Comparison of ENCODE assay signal across 19 cellular contexts in the genomic region with DNA sequence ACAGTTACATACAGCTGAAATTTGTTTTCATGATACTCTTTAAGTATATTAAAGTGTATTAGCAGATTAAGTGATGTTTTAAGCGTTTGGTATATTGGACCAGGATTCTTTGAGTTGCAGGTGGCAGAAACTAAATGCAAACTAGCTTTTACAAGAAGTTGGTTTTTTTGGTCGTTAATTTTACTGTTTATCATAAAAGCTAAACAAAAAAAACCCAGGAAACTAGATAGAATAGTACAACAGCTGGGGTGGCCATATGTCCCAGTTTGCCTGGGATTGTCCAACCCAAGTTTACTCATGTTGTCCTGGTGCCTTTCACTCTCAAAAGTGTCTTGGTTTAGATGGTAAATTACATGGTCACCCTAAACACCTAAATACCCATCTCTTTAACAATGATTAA.
"Had no signal": no experiment of that assay in that cellular context is flagged by ENCODE, and none has a peak within 500 bp of the region (broad histone marks: within the 10 kb centered on the region; RNA-seq: fewer than 3 reads in every experiment).

No MANE protein-coding gene starts in this region.

- H3K4me3 ChIP-seq: gastroesophageal sphincter, heart left ventricle, left lung, tibial nerve had no signal

- H3K4me1 ChIP-seq: gastroesophageal sphincter, tibial nerve had no signal

- H3K27me3 ChIP-seq: gastroesophageal sphincter, heart left ventricle, left lung, tibial nerve had no signal

- H3K27ac Mint-ChIP-seq: activated CD4-positive, alpha-beta T cell treated with anti-CD3 and anti-CD28 coated beads for 36 hours; activated naive CD8-positive, alpha-beta T cell; activated T-helper 1 cell treated with anti-CD3 and anti-CD28 coated beads, Interleukin-12 subunit alpha, Interleukin-12 subunit beta, Interleukin-2, Interleukin-4 antibody, amounts not matched to agents 30 ng/mL and 10 ng/mL and 1 ng/mL, durations not matched to agents 14 hours and 24 hours and 36 hours had no signal

- H3K9me3 ChIP-seq: gastroesophageal sphincter, heart left ventricle, left lung, tibial nerve had no signal

- DNase-seq: activated CD4-positive, alpha-beta T cell treated with anti-CD3 and anti-CD28 coated beads for 36 hours; activated CD4-positive, alpha-beta T cell treated with anti-CD3 and anti-CD28 coated beads, Interleukin-2, amount 50 U/mL, for 48 hours; cerebellar nuclear complex; cortex of kidney; effector CD8-positive, alpha-beta T cell; heart left ventricle; kidney; left lung; mammary epithelial cell; retina; stimulated activated naive CD4-positive, alpha-beta T cell; WERI-Rb-1 had no signal

- H3K4me3 Mint-ChIP-seq: activated CD4-positive, alpha-beta T cell treated with anti-CD3 and anti-CD28 coated beads for 36 hours; activated naive CD8-positive, alpha-beta T cell; activated T-helper 1 cell treated with anti-CD3 and anti-CD28 coated beads, Interleukin-12 subunit alpha, Interleukin-12 subunit beta, Interleukin-2, Interleukin-4 antibody, amounts not matched to agents 30 ng/mL and 10 ng/mL and 1 ng/mL, durations not matched to agents 14 hours and 24 hours and 36 hours had no signal

- ATAC-seq: activated CD4-positive, alpha-beta T cell treated with anti-CD3 and anti-CD28 coated beads for 36 hours; esophagus mucosa; gastroesophageal sphincter; heart left ventricle; left lung had no signal

- H3K27me3 Mint-ChIP-seq: activated CD4-positive, alpha-beta T cell treated with anti-CD3 and anti-CD28 coated beads for 36 hours; activated naive CD8-positive, alpha-beta T cell had no signal

- H3K9me3 Mint-ChIP-seq: activated T-helper 1 cell treated with anti-CD3 and anti-CD28 coated beads, Interleukin-12 subunit alpha, Interleukin-12 subunit beta, Interleukin-2, Interleukin-4 antibody, amounts not matched to agents 30 ng/mL and 10 ng/mL and 1 ng/mL, durations not matched to agents 14 hours and 24 hours and 36 hours had no signal

- FAIRE-seq: bronchial epithelial cell, kidney, urothelium cell line had no signal

- H3K27ac ChIP-seq: gastroesophageal sphincter, left lung, tibial nerve, WERI-Rb-1 had no signal
